Comparison of ENCODE assay signal across 20 cellular contexts in genomic region chr16:15919331-15919730, GRCh38.
"Had no signal": no experiment of that assay in that cellular context is flagged by ENCODE, and none has a peak within 500 bp of the region (broad histone marks: within the 10 kb centered on the region; RNA-seq: fewer than 3 reads in every experiment).

No MANE protein-coding gene starts in this region.

- H3K4me3 ChIP-seq: lung, prostate gland, right atrium auricular region, thyroid gland had no signal

- H3K27ac ChIP-seq: prostate gland, right atrium auricular region, thyroid gland had no signal

- H3K36me3 ChIP-seq: prostate gland, right atrium auricular region, thyroid gland had no signal

- H3K4me1 ChIP-seq: prostate gland, right atrium auricular region, thyroid gland had no signal

- DNase-seq: activated B cell treated with CpG ODN at 0.5 μM for 24 hours; activated CD4-positive, alpha-beta memory T cell treated with anti-CD3 and anti-CD28 coated beads, Interleukin-2, amount 10 ng/mL, durations not matched to agents 7 days and 5 days; activated CD4-positive, alpha-beta T cell treated with anti-CD3 and anti-CD28 coated beads for 48 hours; activated naive CD4-positive, alpha-beta T cell treated with Interleukin-2 at 50 U/mL for 16 hours; activated naive CD8-positive, alpha-beta T cell treated with anti-CD3 and anti-CD28 coated beads, Interleukin-2, amount 10 ng/mL, durations not matched to agents 7 days and 5 days; activated T-cell treated with anti-CD3 and anti-CD28 coated beads, Interleukin-2, amount 50 U/mL, for 24 hours; amygdala; caudate nucleus; effector memory CD8-positive, alpha-beta T cell; hypothalamus; kidney; midbrain; nephron progenitor cell; stimulated activated CD4-positive, alpha-beta T cell treated with anti-CD3 and anti-CD28 coated beads, Interleukin-2, amount 100 ng/mL, for 24 hours; stimulated activated naive CD4-positive, alpha-beta T cell treated with Interleukin-2 at 50 U/mL for 16 hours; thyroid gland had no signal

- H3K27me3 ChIP-seq: right atrium auricular region, thyroid gland had no signal

- H3K9me3 ChIP-seq: prostate gland, right atrium auricular region, thyroid gland had no signal

- ATAC-seq: effector memory CD8-positive, alpha-beta T cell; left lobe of liver had no signal
